Comparison of ENCODE assay signal across 1 cellular context in genomic region chr20:47330933-47331708, GRCh38.
TF ChIP-seq lines count a peak whose summit lies in the region.

No MANE protein-coding gene starts in this region.

TF ChIP-seq in K562, 482 proteins besides CTCF, POLR2A, EP300 and RAD21 (continued from another document and continues in another):
- TF ChIP-seq HES1 (IDR thresholded peaks at IDR 0.05; ENCODE audit: low read depth) (0 out of 2 replicates have a peak, but pooled peaks have one; percentile 60), TOE1 (IDR thresholded peaks at IDR 0.05; ENCODE audit: borderline replicate concordance) (0 out of 2 replicates have a peak, but pooled peaks have one; percentile 38), TOE1 (CRISPR knock-in tag; IDR thresholded peaks at IDR 0.05; ENCODE audit: borderline replicate concordance, low read depth) (no peak), NCOA1 (IDR thresholded peaks at IDR 0.05; ENCODE audit: low read depth) (peak; percentile 72; the same call in 1 of the 2 replicates), HDAC3 (IDR thresholded peaks at IDR 0.05; ENCODE audit: borderline replicate concordance, partially characterized antibody) (peak; percentile 83), MAZ (CRISPR knock-in tag; conservative IDR thresholded peaks at IDR 0.05 in 1 of 2, IDR thresholded peaks at IDR 0.05 in 1 of 2) (peak in 1 of 2 experiments; percentile 56; a peak in 2 of 4 replicates), JUND (IDR thresholded peaks at IDR 0.05; ENCODE audit: borderline replicate concordance, low read depth, low read length) (peak; percentile 99), JUND (tag; IDR thresholded peaks at IDR 0.05; ENCODE audit: borderline replicate concordance, low read depth, low read length) (peak; percentile 98), FOXK1 (CRISPR knock-in tag; IDR thresholded peaks at IDR 0.05; ENCODE audit: borderline replicate concordance) (no peak), HIVEP1 (CRISPR knock-in tag; IDR thresholded peaks at IDR 0.05) (0 out of 2 replicates have a peak, but pooled peaks have one; percentile 41), SPI1 (IDR thresholded peaks at IDR 0.05; ENCODE audit: borderline replicate concordance, low read depth, low read length) (0 out of 2 replicates have a peak, but pooled peaks have one; percentile 25), ARID1B (IDR thresholded peaks at IDR 0.05) (peak; percentile 96), TAF9B (IDR thresholded peaks at IDR 0.05; ENCODE audit: partially characterized antibody) (peak; percentile 91), ZBTB9 (CRISPR knock-in tag; IDR thresholded peaks at IDR 0.05) (no peak), FOSL1 (tag; conservative IDR thresholded peaks at IDR 0.05) (peak; percentile 100), PBX2 (CRISPR knock-in tag; IDR thresholded peaks at IDR 0.05; ENCODE audit: low read depth) (no peak), PBX2 (tag; conservative IDR thresholded peaks at IDR 0.05; ENCODE audit: low read depth) (peak; percentile 31; the same call in 1 of the 2 replicates), ZEB2 (IDR thresholded peaks at IDR 0.05) (peak; percentile 86), CSDE1 (IDR thresholded peaks at IDR 0.05) (peak in 1 of 2 experiments; percentile 27; a peak in 2 of 4 replicates), SMARCA5 (IDR thresholded peaks at IDR 0.05) (peak; percentile 94), PHF21A (IDR thresholded peaks at IDR 0.05; ENCODE audit: borderline replicate concordance, low read depth) (no peak; the same call in 1 of the 2 replicates), STAT5A (IDR thresholded peaks at IDR 0.05; ENCODE audit: borderline replicate concordance, low read length) (peak; percentile 88), ZNF143 (CRISPR knock-in tag; IDR thresholded peaks at IDR 0.05) (no peak), MYC (IDR thresholded peaks at IDR 0.05; ENCODE audit: low read depth, low read length) (peak; percentile 67; the same call in 1 of the 2 replicates), MYC (CRISPR knock-in tag; IDR thresholded peaks at IDR 0.05; ENCODE audit: borderline replicate concordance, low read depth) (no peak), ZFPM2 (CRISPR knock-in tag; IDR thresholded peaks at IDR 0.05) (no peak), HBP1 (CRISPR knock-in tag; IDR thresholded peaks at IDR 0.05) (peak; percentile 90), POLR2AphosphoS5 (IDR thresholded peaks at IDR 0.05; ENCODE audit: control insufficient read depth, insufficient read depth, low read depth, low read length) (peak; percentile 80), RAD51 (IDR thresholded peaks at IDR 0.05; ENCODE audit: borderline replicate concordance, low read depth) (peak; percentile 56; the same call in 1 of the 2 replicates), ZFP36 (IDR thresholded peaks at IDR 0.05; ENCODE audit: low read depth, low read length, partially characterized antibody) (peak; percentile 45), ZNF830 (CRISPR knock-in tag; IDR thresholded peaks at IDR 0.05) (no peak), AFF1 (IDR thresholded peaks at IDR 0.05; ENCODE audit: low read depth in 1 of 2, partially characterized antibody in 2 of 2) (peak; percentile 66 to 99), MAX (CRISPR knock-in tag; IDR thresholded peaks at IDR 0.05) (peak; percentile 55; the same call in 1 of the 2 replicates), NEUROD1 (IDR thresholded peaks at IDR 0.05; ENCODE audit: borderline replicate concordance, low read depth, low read length, partially characterized antibody) (peak; percentile 81), ZNF699 (CRISPR knock-in tag; IDR thresholded peaks at IDR 0.05; ENCODE audit: insufficient replicate concordance) (no peak), ZNF584 (CRISPR knock-in tag; IDR thresholded peaks at IDR 0.05; ENCODE audit: low read depth) (peak; percentile 88; the same call in 1 of the 2 replicates), TEAD4 (IDR thresholded peaks at IDR 0.05; ENCODE audit: low read length) (peak; percentile 92), TEAD4 (CRISPR knock-in tag; IDR thresholded peaks at IDR 0.05; ENCODE audit: borderline replicate concordance) (no peak), THRAP3 (IDR thresholded peaks at IDR 0.05; ENCODE audit: borderline replicate concordance) (peak; percentile 23; the same call in 1 of the 2 replicates), LARP7 (IDR thresholded peaks at IDR 0.05) (0 out of 2 replicates have a peak, but pooled peaks have one; percentile 12), HDAC6 (IDR thresholded peaks at IDR 0.05; ENCODE audit: low read depth, low read length) (no peak), TRIM25 (IDR thresholded peaks at IDR 0.05; ENCODE audit: borderline replicate concordance) (no peak), MEIS2 (IDR thresholded peaks at IDR 0.05; ENCODE audit: partially characterized antibody) (peak; percentile 61), C11orf30 (IDR thresholded peaks at IDR 0.05; ENCODE audit: low read depth) (peak; percentile 86), LEF1 (IDR thresholded peaks at IDR 0.05) (peak; percentile 83), TCF3 (CRISPR knock-in tag; IDR thresholded peaks at IDR 0.05) (peak; percentile 93), HINFP (tag; conservative IDR thresholded peaks at IDR 0.05; ENCODE audit: low read depth) (0 out of 2 replicates have a peak, but pooled peaks have one; percentile 19), POLR2B (IDR thresholded peaks at IDR 0.05; ENCODE audit: low read depth, partially characterized antibody) (peak; percentile 61), ETS1 (conservative IDR thresholded peaks at IDR 0.05; ENCODE audit: control insufficient read depth, low read depth, low read length) (no peak), TCF7 (IDR thresholded peaks at IDR 0.05; ENCODE audit: borderline replicate concordance) (peak; percentile 63; the same call in 1 of the 2 replicates), SOX6 (IDR thresholded peaks at IDR 0.05) (peak; percentile 94), ASH1L (IDR thresholded peaks at IDR 0.05; ENCODE audit: borderline replicate concordance, low read depth, partially characterized antibody) (peak; percentile 43), MAFG (tag; conservative IDR thresholded peaks at IDR 0.05) (peak; percentile 87), ATF7 (IDR thresholded peaks at IDR 0.05) (peak; percentile 82; the same call in 1 of the 2 replicates), RBM17 (IDR thresholded peaks at IDR 0.05; ENCODE audit: borderline replicate concordance, low read depth, low read length) (no peak)
